1 cellular context compared by ENCODE assay signal in the genomic region with DNA sequence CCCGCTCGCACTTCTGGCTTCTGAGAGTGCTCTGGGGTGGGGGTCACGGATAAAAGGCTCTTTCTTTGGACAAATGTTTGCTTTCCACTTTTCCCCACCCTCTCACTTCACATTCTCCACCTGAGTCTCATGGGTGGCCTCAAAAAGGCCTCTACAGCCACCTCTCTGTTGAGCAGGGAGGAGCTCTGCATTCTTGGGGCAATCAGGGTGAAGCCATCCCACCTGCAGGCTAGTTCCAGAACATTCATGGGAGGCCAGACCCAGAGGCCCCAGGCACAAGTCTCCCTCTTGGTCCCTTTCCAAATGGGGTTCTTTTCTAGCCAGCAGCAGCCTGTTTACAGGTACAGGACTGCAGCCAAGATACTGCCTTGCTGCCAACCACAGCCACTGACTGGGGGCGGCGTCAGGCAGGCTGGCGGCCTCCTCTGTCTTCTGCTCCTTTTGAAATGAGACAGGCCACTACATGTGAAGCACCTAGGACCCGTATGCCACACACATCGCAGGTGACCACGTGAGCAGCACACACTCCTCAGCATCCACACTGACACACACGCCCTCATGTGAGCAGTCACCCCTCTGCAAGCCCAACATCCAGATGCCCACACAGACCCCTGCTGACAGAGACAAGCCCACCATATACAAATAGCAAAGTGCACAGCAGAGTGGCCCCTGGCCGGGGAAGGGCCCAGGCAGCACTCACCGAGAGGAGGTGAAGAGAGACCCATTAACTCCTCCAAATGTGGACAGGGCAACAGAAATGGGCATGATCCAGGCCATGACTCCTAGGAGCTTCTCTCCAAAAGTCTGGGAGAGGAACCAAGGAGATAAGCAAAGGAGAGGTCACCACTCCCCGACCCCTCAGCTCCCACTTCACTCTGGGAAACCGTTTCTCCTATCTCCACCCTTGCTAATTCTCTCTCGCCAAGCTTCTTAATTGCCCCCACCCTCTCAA.
TF ChIP-seq lines count a peak whose summit lies in the region.

No MANE protein-coding gene starts in this region.

TF ChIP-seq in WTC11, 78 proteins besides CTCF, POLR2A, EP300 and RAD21 (continued from another document):
- TF ChIP-seq, protein P1, sequence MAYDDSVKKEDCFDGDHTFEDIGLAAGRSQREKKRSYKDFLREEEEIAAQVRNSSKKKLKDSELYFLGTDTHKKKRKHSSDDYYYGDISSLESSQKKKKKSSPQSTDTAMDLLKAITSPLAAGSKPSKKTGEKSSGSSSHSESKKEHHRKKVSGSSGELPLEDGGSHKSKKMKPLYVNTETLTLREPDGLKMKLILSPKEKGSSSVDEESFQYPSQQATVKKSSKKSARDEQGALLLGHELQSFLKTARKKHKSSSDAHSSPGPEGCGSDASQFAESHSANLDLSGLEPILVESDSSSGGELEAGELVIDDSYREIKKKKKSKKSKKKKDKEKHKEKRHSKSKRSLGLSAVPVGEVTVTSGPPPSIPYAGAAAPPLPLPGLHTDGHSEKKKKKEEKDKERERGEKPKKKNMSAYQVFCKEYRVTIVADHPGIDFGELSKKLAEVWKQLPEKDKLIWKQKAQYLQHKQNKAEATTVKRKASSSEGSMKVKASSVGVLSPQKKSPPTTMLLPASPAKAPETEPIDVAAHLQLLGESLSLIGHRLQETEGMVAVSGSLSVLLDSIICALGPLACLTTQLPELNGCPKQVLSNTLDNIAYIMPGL (CRISPR knock-in tag; IDR thresholded peaks at IDR 0.05) = no peak
- TF ChIP-seq, protein P2, sequence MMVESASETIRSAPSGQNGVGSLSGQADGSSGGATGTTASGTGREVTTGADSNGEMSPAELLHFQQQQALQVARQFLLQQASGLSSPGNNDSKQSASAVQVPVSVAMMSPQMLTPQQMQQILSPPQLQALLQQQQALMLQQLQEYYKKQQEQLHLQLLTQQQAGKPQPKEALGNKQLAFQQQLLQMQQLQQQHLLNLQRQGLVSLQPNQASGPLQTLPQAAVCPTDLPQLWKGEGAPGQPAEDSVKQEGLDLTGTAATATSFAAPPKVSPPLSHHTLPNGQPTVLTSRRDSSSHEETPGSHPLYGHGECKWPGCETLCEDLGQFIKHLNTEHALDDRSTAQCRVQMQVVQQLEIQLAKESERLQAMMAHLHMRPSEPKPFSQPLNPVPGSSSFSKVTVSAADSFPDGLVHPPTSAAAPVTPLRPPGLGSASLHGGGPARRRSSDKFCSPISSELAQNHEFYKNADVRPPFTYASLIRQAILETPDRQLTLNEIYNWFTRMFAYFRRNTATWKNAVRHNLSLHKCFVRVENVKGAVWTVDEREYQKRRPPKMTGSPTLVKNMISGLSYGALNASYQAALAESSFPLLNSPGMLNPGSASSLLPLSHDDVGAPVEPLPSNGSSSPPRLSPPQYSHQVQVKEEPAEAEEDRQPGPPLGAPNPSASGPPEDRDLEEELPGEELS (CRISPR knock-in tag; IDR thresholded peaks at IDR 0.05) = no peak
- no peak for TF ChIP-seq IRF2 (CRISPR knock-in tag; IDR thresholded peaks at IDR 0.05; ENCODE audit: borderline replicate concordance, low read depth)
